ENCODE assay signal across 2 cellular contexts in genomic region chr11:120652705-120653335, GRCh38.
A peak's percentile ranks its signal among the peaks of the same experiment; 100 is the strongest.
TF ChIP-seq lines count a peak whose summit lies in the region.

No MANE protein-coding gene starts in this region.

TF ChIP-seq in H1, 55 proteins besides CTCF, POLR2A, EP300 and RAD21:
- no peak for TF ChIP-seq GTF2F1 (IDR thresholded peaks at IDR 0.05; ENCODE audit: borderline replicate concordance, low read depth, low read length)
- TF ChIP-seq CHD1 (IDR thresholded peaks at IDR 0.05; ENCODE audit: low read depth, low read length), result no peak
- no peak for TF ChIP-seq SAP30 (IDR thresholded peaks at IDR 0.05; ENCODE audit: insufficient read depth, insufficient replicate concordance, low read length)
- TF ChIP-seq FOSL1 (IDR thresholded peaks at IDR 0.05; ENCODE audit: insufficient read depth, low read depth, low read length), result no peak
- TF ChIP-seq TEAD4 (IDR thresholded peaks at IDR 0.05; ENCODE audit: low read depth, low read length), result no peak
- peak; percentile 35; the same call in 1 of the 2 replicates for TF ChIP-seq MAX (IDR thresholded peaks at IDR 0.05)
- TF ChIP-seq RNF2 (IDR thresholded peaks at IDR 0.05; ENCODE audit: borderline replicate concordance, low read depth, low read length, missing control alignments, poor library complexity, severe bottlenecking), result no peak
- TF ChIP-seq HDAC2 (IDR thresholded peaks at IDR 0.05; ENCODE audit: borderline replicate concordance in 1 of 2, low read depth in 2 of 2, low read length in 2 of 2), result no peak
- 0 out of 4 replicates have a peak, but pooled peaks of 1 of the 2 experiments have one; percentile 34 for TF ChIP-seq SIN3A (conservative IDR thresholded peaks at IDR 0.05 in 1 of 2, IDR thresholded peaks at IDR 0.05 in 1 of 2; ENCODE audit: low read depth in 1 of 2, low read length in 2 of 2)
- no peak for TF ChIP-seq KDM4A (IDR thresholded peaks at IDR 0.05; ENCODE audit: low read depth, low read length, severe bottlenecking)
- TF ChIP-seq ATF3 (IDR thresholded peaks at IDR 0.05; ENCODE audit: insufficient read depth, low read depth, low read length), result no peak
- TF ChIP-seq POU5F1 (IDR thresholded peaks at IDR 0.05; ENCODE audit: low read depth, low read length), result no peak
- peak; percentile 66 for TF ChIP-seq USF2 (IDR thresholded peaks at IDR 0.05; ENCODE audit: low read length)

TF ChIP-seq in GM12891, 5 proteins besides CTCF, POLR2A, EP300 and RAD21:
- no peak for TF ChIP-seq POLR2AphosphoS5 (IDR thresholded peaks at IDR 0.05; ENCODE audit: low read depth, low read length)
- TF ChIP-seq POU2F2 (IDR thresholded peaks at IDR 0.05; ENCODE audit: low read depth, low read length), result no peak
- no peak for TF ChIP-seq PAX5 (IDR thresholded peaks at IDR 0.05; ENCODE audit: insufficient read depth, low read length, severe bottlenecking)
- TF ChIP-seq TAF1 (IDR thresholded peaks at IDR 0.05; ENCODE audit: low read depth, low read length), result no peak
- TF ChIP-seq SPI1 (IDR thresholded peaks at IDR 0.05; ENCODE audit: low read depth, low read length), result no peak
